In the genomic region with DNA sequence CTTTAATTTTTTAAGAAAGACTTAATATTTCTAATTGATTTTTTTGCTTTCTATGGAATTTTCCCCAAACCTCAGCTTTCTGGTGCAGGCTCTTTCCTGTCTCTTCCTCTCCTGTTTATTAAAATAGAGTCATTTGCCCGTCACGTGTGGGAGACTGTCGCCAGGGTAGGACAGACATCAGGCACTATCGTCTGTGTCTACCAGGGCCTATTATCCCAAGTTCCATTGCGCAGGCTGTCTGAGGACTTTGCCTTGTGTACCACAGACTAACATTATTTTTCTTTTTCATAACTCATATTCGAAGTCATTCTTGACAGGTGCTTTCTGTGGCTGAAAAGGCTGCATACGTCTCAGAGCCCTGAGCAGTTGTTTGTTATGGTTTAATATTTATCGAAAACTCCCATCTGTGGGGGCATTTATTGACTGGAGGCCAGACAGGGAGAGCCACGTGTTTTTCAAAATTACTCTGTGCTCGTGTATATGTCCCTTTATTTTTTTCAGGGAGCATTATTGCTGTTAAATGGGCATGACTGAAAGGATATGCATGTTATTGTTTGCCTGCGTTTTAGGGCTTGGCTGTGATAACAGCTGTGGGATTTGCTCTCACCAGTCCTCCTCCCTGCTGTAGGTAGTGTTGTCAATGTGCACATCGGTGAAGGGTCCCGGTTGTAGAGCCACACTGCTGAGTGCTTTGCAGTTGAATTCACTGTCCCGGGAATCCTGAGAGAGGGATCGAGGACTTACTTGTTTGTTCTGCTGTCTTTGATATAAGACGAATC, we compare ENCODE assay signal across 29 cellular contexts.
"Had no signal": no experiment of that assay in that cellular context is flagged by ENCODE, and none has a peak within 500 bp of the region (broad histone marks: within the 10 kb centered on the region; RNA-seq: fewer than 3 reads in every experiment).

No MANE protein-coding gene starts in this region.

- H3K27me3 Mint-ChIP-seq: activated CD4-positive, alpha-beta memory T cell treated with anti-CD3 and anti-CD28 coated beads, Interleukin-2, amount 10 ng/mL, durations not matched to agents 7 days and 5 days; activated CD4-positive, alpha-beta T cell treated with anti-CD3 and anti-CD28 coated beads, Interleukin-2, amount 10 ng/mL, durations not matched to agents 7 days and 5 days; activated naive CD8-positive, alpha-beta T cell treated with anti-CD3 and anti-CD28 coated beads, Interleukin-2, amount 50 U/mL, for 24 hours; activated T-cell treated with anti-CD3 and anti-CD28 coated beads, Interleukin-2, amount 50 U/mL, for 24 hours; central memory CD8-positive, alpha-beta T cell; stimulated activated naive CD8-positive, alpha-beta T cell treated with anti-CD3 and anti-CD28 coated beads, Interleukin-15, Interleukin-2, amounts not matched to agents 100 ng/mL and 50 ng/mL, for 24 hours had no signal

- H3K27ac ChIP-seq: epithelial cell of prostate, esophagus squamous epithelium, left ventricle myocardium inferior, neural progenitor cell, spleen, upper lobe of left lung had no signal

- FAIRE-seq: bronchial epithelial cell, colon, endometrium, frontal cortex had no signal

- H3K27ac Mint-ChIP-seq: activated CD4-positive, alpha-beta memory T cell treated with anti-CD3 and anti-CD28 coated beads, Interleukin-2, amount 10 ng/mL, durations not matched to agents 7 days and 5 days; activated CD4-positive, alpha-beta T cell treated with anti-CD3 and anti-CD28 coated beads, Interleukin-2, amount 10 ng/mL, durations not matched to agents 7 days and 5 days; activated naive CD8-positive, alpha-beta T cell treated with anti-CD3 and anti-CD28 coated beads, Interleukin-2, amount 50 U/mL, for 24 hours; stimulated activated naive CD8-positive, alpha-beta T cell treated with anti-CD3 and anti-CD28 coated beads, Interleukin-15, Interleukin-2, amounts not matched to agents 100 ng/mL and 50 ng/mL, for 24 hours; WTC11 had no signal

- H3K9me3 ChIP-seq: esophagus squamous epithelium had no signal

- DNase-seq: activated CD4-positive, alpha-beta memory T cell treated with anti-CD3 and anti-CD28 coated beads, Interleukin-2, amount 10 ng/mL, durations not matched to agents 7 days and 5 days; activated CD4-positive, alpha-beta T cell treated with anti-CD3 and anti-CD28 coated beads for 1 hour; activated CD4-positive, alpha-beta T cell treated with anti-CD3 and anti-CD28 coated beads, Interleukin-2, amount 10 ng/mL, durations not matched to agents 7 days and 5 days; activated CD8-positive, alpha-beta memory T cell treated with anti-CD3 and anti-CD28 coated beads, Interleukin-2, amount 50 U/mL, for 48 hours; activated gamma-delta T cell treated with Interleukin-2 at 50 U/mL for 16 hours; activated naive CD4-positive, alpha-beta T cell treated with anti-CD3 and anti-CD28 coated beads, Interleukin-2, amount 50 U/mL, for 16 hours; activated naive CD8-positive, alpha-beta T cell treated with anti-CD3 and anti-CD28 coated beads, Interleukin-2, amount 50 U/mL, for 24 hours; activated T-cell treated with anti-CD3 and anti-CD28 coated beads, Interleukin-2, amount 50 U/mL, for 24 hours; amygdala; effector CD8-positive, alpha-beta T cell; esophagus squamous epithelium; kidney glomerular epithelial cell; left ventricle myocardium inferior; naive thymus-derived CD4-positive, alpha-beta T cell; occipital lobe; right cardiac atrium; spleen; substantia nigra; upper lobe of left lung had no signal

- H3K4me1 ChIP-seq: esophagus squamous epithelium, left ventricle myocardium inferior, neural progenitor cell, upper lobe of left lung had no signal

- H3K27me3 ChIP-seq: esophagus squamous epithelium, neural progenitor cell, spleen, upper lobe of left lung had no signal

- H3K4me3 Mint-ChIP-seq: activated CD4-positive, alpha-beta memory T cell treated with anti-CD3 and anti-CD28 coated beads, Interleukin-2, amount 10 ng/mL, durations not matched to agents 7 days and 5 days; activated CD4-positive, alpha-beta T cell treated with anti-CD3 and anti-CD28 coated beads, Interleukin-2, amount 10 ng/mL, durations not matched to agents 7 days and 5 days; activated naive CD8-positive, alpha-beta T cell treated with anti-CD3 and anti-CD28 coated beads, Interleukin-2, amount 50 U/mL, for 24 hours; activated T-cell treated with anti-CD3 and anti-CD28 coated beads, Interleukin-2, amount 50 U/mL, for 24 hours; central memory CD8-positive, alpha-beta T cell; naive thymus-derived CD4-positive, alpha-beta T cell; neural progenitor cell; stimulated activated naive CD8-positive, alpha-beta T cell treated with anti-CD3 and anti-CD28 coated beads, Interleukin-15, Interleukin-2, amounts not matched to agents 100 ng/mL and 50 ng/mL, for 24 hours; WTC11 had no signal

- H3K4me1 Mint-ChIP-seq: activated CD4-positive, alpha-beta T cell treated with anti-CD3 and anti-CD28 coated beads, Interleukin-2, amount 10 ng/mL, durations not matched to agents 7 days and 5 days had no signal

- H3K36me3 ChIP-seq: esophagus squamous epithelium, left ventricle myocardium inferior, neural progenitor cell, upper lobe of left lung had no signal

- H3K4me3 ChIP-seq: esophagus squamous epithelium, left ventricle myocardium inferior, lung, neural progenitor cell, spleen, upper lobe of left lung had no signal

- ATAC-seq: activated naive CD8-positive, alpha-beta T cell treated with anti-CD3 and anti-CD28 coated beads, Interleukin-2, amount 50 U/mL, for 24 hours; naive thymus-derived CD4-positive, alpha-beta T cell; right cardiac atrium; WTC11 had no signal
